17 cellular contexts compared by ENCODE assay signal in the genomic region with DNA sequence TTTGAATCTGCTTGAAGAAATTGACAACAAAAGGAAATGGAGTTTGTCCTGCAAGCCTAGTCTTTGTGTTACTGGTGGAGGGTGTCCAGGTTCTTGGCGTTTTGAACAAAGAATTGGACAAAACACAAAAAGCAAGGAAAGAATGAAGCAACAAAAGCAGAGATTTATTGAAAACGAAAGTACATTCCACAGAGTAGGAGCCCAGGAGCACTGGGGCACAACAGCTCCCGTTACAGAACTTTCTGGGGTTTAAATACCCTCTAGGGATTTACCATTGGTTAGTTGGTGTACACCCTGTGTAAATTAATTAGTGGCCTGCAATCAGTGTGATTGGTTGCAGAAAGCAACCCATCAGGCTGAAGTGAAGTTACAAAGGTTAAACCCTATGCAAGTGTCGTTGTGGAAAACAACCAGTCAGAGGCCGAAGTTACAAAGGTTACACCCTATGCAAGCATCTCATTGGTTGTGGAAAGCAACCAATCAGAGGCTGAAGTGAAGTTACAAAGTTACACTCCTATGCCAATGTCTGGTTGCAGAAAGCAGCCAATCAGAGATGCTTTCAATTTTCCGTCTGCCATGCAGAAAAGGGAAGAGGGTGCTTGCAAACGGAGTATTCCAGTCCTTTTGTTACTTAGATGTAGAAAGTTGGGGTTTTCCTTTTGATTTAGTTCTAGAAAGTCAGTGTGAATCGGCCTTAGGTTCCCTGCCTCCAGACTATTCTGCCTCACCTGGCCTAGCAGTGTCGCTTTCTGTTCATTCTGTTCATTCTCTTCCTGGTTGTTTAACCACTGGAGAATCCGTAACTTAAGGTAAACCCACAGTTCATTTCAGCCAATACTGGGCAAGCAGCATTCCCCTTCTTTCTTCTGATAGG. TPM values are rescaled to one million over a fixed set of nuclear protein-coding genes. Genes with fewer than 3 reads are reported as not detected.
DNase-seq lines count a peak whose midpoint lies in the region; ATAC-seq and TF ChIP-seq lines count a peak whose summit lies in the region.
"Had no signal": no experiment of that assay in that cellular context is flagged by ENCODE, and none has a peak within 500 bp of the region (broad histone marks: within the 10 kb centered on the region; RNA-seq: fewer than 3 reads in every experiment).

No MANE protein-coding gene starts in this region.

- peaks cover 2% of the 10 kb centered on the region for H3K4me1 Mint-ChIP-seq in CD14-positive monocyte
- peaks cover 15% of the 10 kb centered on the region for H3K4me1 Mint-ChIP-seq in activated T-helper 2 cell treated with anti-CD3 and anti-CD28 coated beads, Interferon-gamma antibody, Interleukin-2, Interleukin-4, amounts not matched to agents 10 μg/mL and 5 μg/mL and 100 μg/mL, durations not matched to agents 14 hours and 24 hours and 36 hours (ENCODE audit: low read depth)

- peaks cover 0 to 2% (median 0%) of the 10 kb centered on the region in 3 donors for H3K27me3 Mint-ChIP-seq in CD14-positive monocyte (ENCODE audit: low read depth in 3 of 3)
- no peaks in the 10 kb centered on the region for H3K27me3 Mint-ChIP-seq in activated T-helper 2 cell treated with anti-CD3 and anti-CD28 coated beads, Interferon-gamma antibody, Interleukin-2, Interleukin-4, amounts not matched to agents 10 μg/mL and 5 μg/mL and 100 μg/mL, durations not matched to agents 14 hours and 24 hours and 36 hours (ENCODE audit: low read depth)
- H3K27me3 Mint-ChIP-seq: activated CD4-positive, alpha-beta T cell treated with anti-CD3 and anti-CD28 coated beads, Interleukin-2, amount 10 ng/mL, durations not matched to agents 7 days and 5 days had no signal

- TF ChIP-seq CTCF in CD14-positive monocyte (IDR thresholded peaks at IDR 0.05) = no peak

- DNase-seq in CD14-positive monocyte (ENCODE audit: low spot score) = no peak
- peak; percentile 87 to 89 for DNase-seq in Kasumi-1 (lab: John Stamatoyannopoulos, UW)
- DNase-seq in activated T-helper 2 cell treated with anti-CD3 and anti-CD28 coated beads, Interferon-gamma antibody, Interleukin-2, Interleukin-4, amounts not matched to agents 10 μg/mL and 5 μg/mL and 100 μg/mL, durations not matched to agents 14 hours and 24 hours and 36 hours (ENCODE audit: low spot score) = no peak
- DNase-seq in medulla oblongata (ENCODE audit: extremely low spot score) = peak; percentile 15
- no peak for DNase-seq in NCI-H524 (lab: John Stamatoyannopoulos, UW)
- DNase-seq in posterior cingulate gyrus = no peak
- no peak for DNase-seq in dermis blood vessel endothelial cell
- DNase-seq: activated CD4-positive, alpha-beta T cell treated with anti-CD3 and anti-CD28 coated beads, Interleukin-2, amount 10 ng/mL, durations not matched to agents 7 days and 5 days; activated naive CD4-positive, alpha-beta T cell; gastrocnemius medialis; left cardiac atrium; NCI-H1048; NCI-H774; ovary had no signal

- no peak for ATAC-seq in GM18520 (IDR thresholded peaks at IDR 0.05; ENCODE audit: unreplicated experiment)
- ATAC-seq: gastrocnemius medialis had no signal

- peaks cover 31 to 43% of the 10 kb centered on the region in 2 donors for H3K36me3 Mint-ChIP-seq in CD14-positive monocyte
- H3K36me3 Mint-ChIP-seq in activated T-helper 2 cell treated with anti-CD3 and anti-CD28 coated beads, Interferon-gamma antibody, Interleukin-2, Interleukin-4, amounts not matched to agents 10 μg/mL and 5 μg/mL and 100 μg/mL, durations not matched to agents 14 hours and 24 hours and 36 hours (ENCODE audit: low read depth) = peaks cover 38% of the 10 kb centered on the region

- peak overlapping the region; percentile 80 to 86 for H3K4me3 Mint-ChIP-seq in CD14-positive monocyte
- H3K4me3 Mint-ChIP-seq in activated T-helper 2 cell treated with anti-CD3 and anti-CD28 coated beads, Interferon-gamma antibody, Interleukin-2, Interleukin-4, amounts not matched to agents 10 μg/mL and 5 μg/mL and 100 μg/mL, durations not matched to agents 14 hours and 24 hours and 36 hours (ENCODE audit: low read depth) = peak overlapping the region; percentile 21
- H3K4me3 Mint-ChIP-seq: activated CD4-positive, alpha-beta T cell treated with anti-CD3 and anti-CD28 coated beads, Interleukin-2, amount 10 ng/mL, durations not matched to agents 7 days and 5 days had no signal

- intact Hi-C loops in CD14-positive monocyte (cut with micrococcal nuclease) (no loop called here), posterior cingulate gyrus (cut with DNase I) (no loop called here)
- intact Hi-C loops in activated T-helper 2 cell treated with anti-CD3 and anti-CD28 coated beads, Interferon-gamma antibody, Interleukin-2, Interleukin-4, amounts not matched to agents 10 μg/mL and 5 μg/mL and 100 μg/mL, durations not matched to agents 14 hours and 24 hours and 36 hours (cut with micrococcal nuclease) = no loop called here

- peaks cover 0 to 16% (median 7%) of the 10 kb centered on the region in 7 donors for H3K9me3 Mint-ChIP-seq in CD14-positive monocyte
- H3K9me3 Mint-ChIP-seq in activated T-helper 2 cell treated with anti-CD3 and anti-CD28 coated beads, Interferon-gamma antibody, Interleukin-2, Interleukin-4, amounts not matched to agents 10 μg/mL and 5 μg/mL and 100 μg/mL, durations not matched to agents 14 hours and 24 hours and 36 hours = no peaks in the 10 kb centered on the region
- H3K9me3 Mint-ChIP-seq: activated CD4-positive, alpha-beta T cell treated with anti-CD3 and anti-CD28 coated beads, Interleukin-2, amount 10 ng/mL, durations not matched to agents 7 days and 5 days had no signal

- peak overlapping the region in 5 of 7 donors; percentile 4 to 86 (median 24) for H3K27ac Mint-ChIP-seq in CD14-positive monocyte
- no peak overlapping the region for H3K27ac Mint-ChIP-seq in activated T-helper 2 cell treated with anti-CD3 and anti-CD28 coated beads, Interferon-gamma antibody, Interleukin-2, Interleukin-4, amounts not matched to agents 10 μg/mL and 5 μg/mL and 100 μg/mL, durations not matched to agents 14 hours and 24 hours and 36 hours
- H3K27ac Mint-ChIP-seq: activated CD4-positive, alpha-beta T cell treated with anti-CD3 and anti-CD28 coated beads, Interleukin-2, amount 10 ng/mL, durations not matched to agents 7 days and 5 days had no signal

RNA-seq across cellular contexts. Expression of gene PTH2R, which starts 47.6 kb away (rescaled TPM):
- polyA plus RNA-seq in CD14-positive monocyte = under 1 TPM; 0.07 to 0.12 TPM
- 0.07 and 0.14 TPM in 2 replicates for total RNA-seq in activated T-helper 2 cell treated with anti-CD3 and anti-CD28 coated beads, Interferon-gamma antibody, Interleukin-2, Interleukin-4, amounts not matched to agents 10 μg/mL and 5 μg/mL and 100 μg/mL, durations not matched to agents 14 hours and 24 hours and 36 hours
- total RNA-seq in dermis blood vessel endothelial cell = not detected in 2 replicates
- total RNA-seq: gastrocnemius medialis, left cardiac atrium, SJSA1 had no signal
- polyA plus RNA-seq: BJ had no signal

Comparison
In these comparisons a context has a peak if more than half of its experiments do, and no peak if none do; other contexts are left out.
1. DNase-seq: peak in Kasumi-1 (2 of 2) and medulla oblongata (single experiment); none in CD14-positive monocyte (single experiment), activated T-helper 2 cell treated with anti-CD3 and anti-CD28 coated beads, Interferon-gamma antibody, Interleukin-2, Interleukin-4, amounts not matched to agents 10 μg/mL and 5 μg/mL and 100 μg/mL, durations not matched to agents 14 hours and 24 hours and 36 hours (single experiment), NCI-H524 (0 of 2), posterior cingulate gyrus (0 of 10) and dermis blood vessel endothelial cell (single experiment).